Comparison of ENCODE assay signal across 25 cellular contexts in the genomic region with DNA sequence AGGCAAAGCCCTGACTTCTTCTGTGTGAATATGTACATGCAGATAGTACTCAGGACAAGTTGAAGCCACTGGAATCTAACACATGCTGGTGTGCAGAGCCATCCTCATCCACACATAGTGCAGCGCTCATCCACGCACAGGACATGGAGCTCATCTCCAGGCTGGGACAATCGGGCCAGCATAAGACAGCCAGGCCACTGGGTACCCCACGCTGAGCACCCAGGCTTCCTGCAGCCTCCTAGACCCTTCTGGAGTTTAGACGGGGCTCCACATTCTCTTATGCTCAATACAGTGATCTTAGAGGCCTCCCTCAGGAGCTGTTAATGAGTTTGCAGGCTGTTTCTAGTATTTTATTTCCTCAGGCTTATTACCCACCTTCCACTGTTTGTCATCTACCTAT.
A peak's percentile ranks its signal among the peaks of the same experiment; 100 is the strongest.
DNase-seq lines count a peak whose midpoint lies in the region; ATAC-seq and TF ChIP-seq lines count a peak whose summit lies in the region.
"Had no signal": no experiment of that assay in that cellular context is flagged by ENCODE, and none has a peak within 500 bp of the region (broad histone marks: within the 10 kb centered on the region; RNA-seq: fewer than 3 reads in every experiment).

No MANE protein-coding gene starts in this region.

- ATAC-seq in Right ventricle myocardium inferior (peak; percentile 27), right cardiac atrium (peak; percentile 41 to 47)

- DNase-seq in Right ventricle myocardium inferior (ENCODE audit: missing footprints) (no peak), right atrium auricular region (ENCODE audit: low spot score) (no peak), right cardiac atrium (no peak), thyroid gland (no peak), HPDE6-E6E7 (ENCODE audit: extremely low spot score) (no peak), AG08395 (ENCODE audit: low spot score) (no peak)
- no peak for DNase-seq in activated effector memory CD4-positive, alpha-beta T cell treated with anti-CD3 and anti-CD28 coated beads, Interleukin-2, amount 50 U/mL, for 16 hours
- DNase-seq: 8988T; ACHN; CD4-positive, CD25-positive, alpha-beta regulatory T cell; DMS153; DND-41; H7; KBM-7; MG63; NCI-H1105 treated with DMSO at 0.1 percent for 48 hours; NCI-H146; NCI-H2029; NCI-H446 treated with DMSO at 0.1 percent for 48 hours; NCI-H526; NCI-H82; NK-92 treated with Interleukin-12 subunit alpha and Interleukin-12 subunit beta, amount 100 ng/mL, for 24 hours; PC-9; SHP77 treated with DMSO at 0.1 percent for 48 hours had no signal

- H3K27me3 ChIP-seq in right atrium auricular region (no peaks in the 10 kb centered on the region), right cardiac atrium (ENCODE audit: control insufficient read depth, insufficient read depth) (no peaks in the 10 kb centered on the region), thyroid gland (no peaks in the 10 kb centered on the region)
- H3K27me3 ChIP-seq: BLaER1, MG63 had no signal

- WGBS in right cardiac atrium: 80% methylated on average over 5 of the region's 5 CpGs
- 74 to 78% methylated on average over 5 of the region's 5 CpGs for WGBS in thyroid gland, 2 donors

- no peaks in the 10 kb centered on the region for H3K9me3 ChIP-seq in right atrium auricular region
- no peaks in the 10 kb centered on the region for H3K9me3 ChIP-seq in right cardiac atrium (ENCODE audit: control insufficient read depth, low read length)
- H3K9me3 ChIP-seq in thyroid gland: no peaks in the 10 kb centered on the region
- H3K9me3 ChIP-seq: BLaER1, MG63 had no signal

- no peak for TF ChIP-seq POLR2A in thyroid gland (IDR thresholded peaks at IDR 0.05)

- no peak for TF ChIP-seq CTCF in right atrium auricular region (IDR thresholded peaks at IDR 0.05)
- TF ChIP-seq CTCF in thyroid gland (IDR thresholded peaks at IDR 0.05): no peak

- intact Hi-C loops in Right ventricle myocardium inferior (cut with DNase I) (no loop called here), right cardiac atrium (cut with DNase I) (no loop called here), thyroid gland (cut with DNase I) (no loop called here)

- H3K4me1 ChIP-seq in right atrium auricular region (peaks cover 0 to 13% of the 10 kb centered on the region in 2 donors), right cardiac atrium (ENCODE audit: control insufficient read depth, insufficient read depth, low read length) (no peaks in the 10 kb centered on the region), thyroid gland (peaks cover 19 to 21% of the 10 kb centered on the region in 2 donors)

- H3K36me3 ChIP-seq in right atrium auricular region (no peaks in the 10 kb centered on the region), thyroid gland (peaks cover 0 to 18% of the 10 kb centered on the region in 2 donors)

- H3K27ac ChIP-seq in right atrium auricular region (peak overlapping the region in 1 of 2 donors; percentile 35), right cardiac atrium (ENCODE audit: low read length) (peak overlapping the region; percentile 11), thyroid gland (peak overlapping the region; percentile 43 to 65 (median 51))
- H3K27ac ChIP-seq: BLaER1, PC-9 had no signal

- H3K4me3 ChIP-seq in right atrium auricular region (no peak overlapping the region), right cardiac atrium (ENCODE audit: low read length) (no peak overlapping the region), thyroid gland (replicated peaks in 1 of 3) (no peak overlapping the region)
- H3K4me3 ChIP-seq: BLaER1, MG63, PC-9 had no signal
